ENCODE assay signal across 12 cellular contexts in genomic region chr15:80489030-80489594, GRCh38.
A peak's percentile ranks its signal among the peaks of the same experiment; 100 is the strongest.
DNase-seq lines count a peak whose midpoint lies in the region; ATAC-seq, FAIRE-seq and TF ChIP-seq lines count a peak whose summit lies in the region.
"Had no signal": no experiment of that assay in that cellular context is flagged by ENCODE, and none has a peak within 500 bp of the region (broad histone marks: within the 10 kb centered on the region; RNA-seq: fewer than 3 reads in every experiment).

No MANE protein-coding gene starts in this region.

- H3K27ac Mint-ChIP-seq in HFFc6 (peak overlapping the region; percentile 87), astrocyte (ENCODE audit: unreplicated experiment) (no peak overlapping the region), progenitor cell of endocrine pancreas (no peak overlapping the region)

- H3K9me3 ChIP-seq in astrocyte (ENCODE audit: insufficient read depth, low read depth, low read length) (no peaks in the 10 kb centered on the region), thoracic aorta (no peaks in the 10 kb centered on the region)

- H2AFZ ChIP-seq in astrocyte (ENCODE audit: low read depth, low read length) = no peak overlapping the region

- peak overlapping the region; percentile 64 for H3K27ac ChIP-seq in astrocyte (ENCODE audit: low read depth, low read length)
- peak overlapping the region; percentile 19 to 69 for H3K27ac ChIP-seq in thoracic aorta

- H3K27me3 Mint-ChIP-seq in HFFc6 (ENCODE audit: insufficient read depth) = peaks cover 2% of the 10 kb centered on the region; the same call in 1 of the 2 replicates
- H3K27me3 Mint-ChIP-seq in astrocyte (ENCODE audit: low read depth, unreplicated experiment) = no peaks in the 10 kb centered on the region
- no peaks in the 10 kb centered on the region for H3K27me3 Mint-ChIP-seq in progenitor cell of endocrine pancreas

- H3K27me3 ChIP-seq in astrocyte (ENCODE audit: insufficient read depth, low read length) (no peaks in the 10 kb centered on the region), thoracic aorta (replicated peaks; ENCODE audit: insufficient read depth) (no peaks in the 10 kb centered on the region)

- peak overlapping the region; percentile 36 for H3K9ac ChIP-seq in astrocyte (ENCODE audit: low read length)

- H3K36me3 ChIP-seq in astrocyte (ENCODE audit: insufficient read depth, low read length) (no peaks in the 10 kb centered on the region), thoracic aorta (no peaks in the 10 kb centered on the region)

- peaks cover 100% of the 10 kb centered on the region for H3K4me1 Mint-ChIP-seq in HFFc6 (ENCODE audit: low read depth)
- H3K4me1 Mint-ChIP-seq in astrocyte (ENCODE audit: low read depth, unreplicated experiment) = peaks cover 62% of the 10 kb centered on the region
- H3K4me1 Mint-ChIP-seq in progenitor cell of endocrine pancreas (ENCODE audit: low read depth) = peaks cover 23% of the 10 kb centered on the region

- peak; percentile 96 for FAIRE-seq in astrocyte (lab: Jason Lieb, UNC)

- H3K4me3 ChIP-seq in astrocyte (ENCODE audit: insufficient read depth, low read depth, low read length) (no peak overlapping the region), thoracic aorta (peak overlapping the region; percentile 17)

- H3K36me3 Mint-ChIP-seq in HFFc6 (ENCODE audit: low read depth) (peaks cover 34% of the 10 kb centered on the region), astrocyte (ENCODE audit: low read depth, unreplicated experiment) (peaks cover 2% of the 10 kb centered on the region), progenitor cell of endocrine pancreas (ENCODE audit: insufficient read depth) (peaks cover 8% of the 10 kb centered on the region)

- no peaks in the 10 kb centered on the region for H3K79me2 ChIP-seq in astrocyte (ENCODE audit: insufficient read depth, low read length)

- H3K4me1 ChIP-seq in astrocyte (ENCODE audit: insufficient read depth, low read length) (peaks cover 39% of the 10 kb centered on the region), thoracic aorta (ENCODE audit: control insufficient read depth in 1 of 2, low read depth in 2 of 2) (peaks cover 21 to 45% of the 10 kb centered on the region in 2 donors)

- H3K9me3 Mint-ChIP-seq in HFFc6 (no peaks in the 10 kb centered on the region), astrocyte (ENCODE audit: unreplicated experiment) (no peaks in the 10 kb centered on the region), progenitor cell of endocrine pancreas (ENCODE audit: low read depth) (no peaks in the 10 kb centered on the region)

- TF ChIP-seq CTCF in HFFc6 (IDR thresholded peaks at IDR 0.05) (no peak), astrocyte (IDR thresholded peaks at IDR 0.05; ENCODE audit: insufficient read depth, low read depth, low read length) (no peak), thoracic aorta (IDR thresholded peaks at IDR 0.05) (no peak), progenitor cell of endocrine pancreas (IDR thresholded peaks at IDR 0.05; ENCODE audit: unreplicated experiment) (no peak)

- peak overlapping the region; percentile 33 for H3K4me2 ChIP-seq in astrocyte (ENCODE audit: low read length)

- peak; percentile 92 for DNase-seq in HFFc6
- peak; percentile 73 for DNase-seq in astrocyte (ENCODE audit: low read depth)
- peak; percentile 78 for DNase-seq in hepatic stellate cell (ENCODE audit: low spot score)
- DNase-seq in thoracic aorta (ENCODE audit: low spot score) = no peak
- DNase-seq in central memory CD4-positive, alpha-beta T cell = no peak
- DNase-seq in T1000 (lab: John Stamatoyannopoulos, UW) = no peak
- no peak for DNase-seq in progenitor cell of endocrine pancreas (ENCODE audit: low spot score, unreplicated experiment)
- DNase-seq: activated CD4-positive, alpha-beta T cell treated with anti-CD3 and anti-CD28 coated beads for 48 hours; OCI-M1; posterior cingulate gyrus; stimulated activated naive CD4-positive, alpha-beta T cell had no signal

- ATAC-seq in thoracic aorta (ENCODE audit: insufficient number of reproducible peaks, low FRiP score, low read depth) = peak; percentile 23
- no peak for ATAC-seq in GM21723 (IDR thresholded peaks at IDR 0.05; ENCODE audit: unreplicated experiment)

- peak overlapping the region; percentile 39 for H3K4me3 Mint-ChIP-seq in HFFc6
- no peak overlapping the region for H3K4me3 Mint-ChIP-seq in astrocyte (ENCODE audit: unreplicated experiment)
- no peak overlapping the region for H3K4me3 Mint-ChIP-seq in progenitor cell of endocrine pancreas (ENCODE audit: low read depth)

- H4K20me1 ChIP-seq in astrocyte (ENCODE audit: insufficient read depth, low read length) = no peaks in the 10 kb centered on the region

Comparison
In these comparisons a context has a peak if more than half of its experiments do, and no peak if none do; other contexts are left out.
1. DNase-seq: peak in HFFc6 (single experiment), astrocyte (single experiment) and hepatic stellate cell (single experiment); none in thoracic aorta (single experiment), central memory CD4-positive, alpha-beta T cell (single experiment), T1000 (single experiment) and progenitor cell of endocrine pancreas (single experiment).